2 cellular contexts compared by ENCODE assay signal in genomic region chr2:219566640-219567039, GRCh38.
TF ChIP-seq lines count a peak whose summit lies in the region.

No MANE protein-coding gene starts in this region.

TF ChIP-seq in GM23338, 12 proteins besides CTCF, POLR2A, EP300 and RAD21:
- TF ChIP-seq NANOG (IDR thresholded peaks at IDR 0.05; ENCODE audit: borderline replicate concordance) (no peak), ZNF114 (CRISPR knock-in tag; IDR thresholded peaks at IDR 0.05) (no peak), CREB1 (CRISPR knock-in tag; IDR thresholded peaks at IDR 0.05; ENCODE audit: low read depth) (no peak), EZH2phosphoT487 (IDR thresholded peaks at IDR 0.05; ENCODE audit: unreplicated experiment) (no peak)

TF ChIP-seq in H1, 55 proteins besides CTCF, POLR2A, EP300 and RAD21:
- no peak for TF ChIP-seq MAX (IDR thresholded peaks at IDR 0.05)
- no peak for TF ChIP-seq MAFK (IDR thresholded peaks at IDR 0.05; ENCODE audit: low read depth, low read length)
- TF ChIP-seq SIX5 (IDR thresholded peaks at IDR 0.05; ENCODE audit: low read depth, low read length), result no peak
- TF ChIP-seq HDAC6 (IDR thresholded peaks at IDR 0.05; ENCODE audit: low read depth, low read length), result no peak
- TF ChIP-seq SIN3A (conservative IDR thresholded peaks at IDR 0.05 in 1 of 2, IDR thresholded peaks at IDR 0.05 in 1 of 2; ENCODE audit: low read depth in 1 of 2, low read length in 2 of 2), result no peak
- no peak for TF ChIP-seq HDAC2 (IDR thresholded peaks at IDR 0.05; ENCODE audit: borderline replicate concordance in 1 of 2, low read depth in 2 of 2, low read length in 2 of 2)
- TF ChIP-seq POU5F1 (IDR thresholded peaks at IDR 0.05; ENCODE audit: low read depth, low read length), result no peak
- TF ChIP-seq KDM5A (IDR thresholded peaks at IDR 0.05; ENCODE audit: low read length), result no peak
- TF ChIP-seq EZH2 (IDR thresholded peaks at IDR 0.05; ENCODE audit: low read depth, low read length, severe bottlenecking), result no peak
- TF ChIP-seq JUN (IDR thresholded peaks at IDR 0.05; ENCODE audit: low read depth, low read length), result no peak
